ENCODE assay signal across 1 cellular context in genomic region chr16:16021020-16021419, GRCh38.
TF ChIP-seq lines count a peak whose summit lies in the region.

No MANE protein-coding gene starts in this region.

TF ChIP-seq in GM23338, 12 proteins besides CTCF, POLR2A, EP300 and RAD21:
- no peak for TF ChIP-seq POLR2AphosphoS5 (IDR thresholded peaks at IDR 0.05; ENCODE audit: low read depth)
- TF ChIP-seq, protein P1, sequence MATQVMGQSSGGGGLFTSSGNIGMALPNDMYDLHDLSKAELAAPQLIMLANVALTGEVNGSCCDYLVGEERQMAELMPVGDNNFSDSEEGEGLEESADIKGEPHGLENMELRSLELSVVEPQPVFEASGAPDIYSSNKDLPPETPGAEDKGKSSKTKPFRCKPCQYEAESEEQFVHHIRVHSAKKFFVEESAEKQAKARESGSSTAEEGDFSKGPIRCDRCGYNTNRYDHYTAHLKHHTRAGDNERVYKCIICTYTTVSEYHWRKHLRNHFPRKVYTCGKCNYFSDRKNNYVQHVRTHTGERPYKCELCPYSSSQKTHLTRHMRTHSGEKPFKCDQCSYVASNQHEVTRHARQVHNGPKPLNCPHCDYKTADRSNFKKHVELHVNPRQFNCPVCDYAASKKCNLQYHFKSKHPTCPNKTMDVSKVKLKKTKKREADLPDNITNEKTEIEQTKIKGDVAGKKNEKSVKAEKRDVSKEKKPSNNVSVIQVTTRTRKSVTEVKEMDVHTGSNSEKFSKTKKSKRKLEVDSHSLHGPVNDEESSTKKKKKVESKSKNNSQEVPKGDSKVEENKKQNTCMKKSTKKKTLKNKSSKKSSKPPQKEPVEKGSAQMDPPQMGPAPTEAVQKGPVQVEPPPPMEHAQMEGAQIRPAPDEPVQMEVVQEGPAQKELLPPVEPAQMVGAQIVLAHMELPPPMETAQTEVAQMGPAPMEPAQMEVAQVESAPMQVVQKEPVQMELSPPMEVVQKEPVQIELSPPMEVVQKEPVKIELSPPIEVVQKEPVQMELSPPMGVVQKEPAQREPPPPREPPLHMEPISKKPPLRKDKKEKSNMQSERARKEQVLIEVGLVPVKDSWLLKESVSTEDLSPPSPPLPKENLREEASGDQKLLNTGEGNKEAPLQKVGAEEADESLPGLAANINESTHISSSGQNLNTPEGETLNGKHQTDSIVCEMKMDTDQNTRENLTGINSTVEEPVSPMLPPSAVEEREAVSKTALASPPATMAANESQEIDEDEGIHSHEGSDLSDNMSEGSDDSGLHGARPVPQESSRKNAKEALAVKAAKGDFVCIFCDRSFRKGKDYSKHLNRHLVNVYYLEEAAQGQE (IDR thresholded peaks at IDR 0.05; ENCODE audit: unreplicated experiment), result no peak
- TF ChIP-seq STAT1 (IDR thresholded peaks at IDR 0.05; ENCODE audit: unreplicated experiment), result no peak
- no peak for TF ChIP-seq ZNF462 (CRISPR knock-in tag; IDR thresholded peaks at IDR 0.05)
- TF ChIP-seq EZH2phosphoT487 (IDR thresholded peaks at IDR 0.05; ENCODE audit: unreplicated experiment), result no peak
- no peak for TF ChIP-seq NANOG (IDR thresholded peaks at IDR 0.05; ENCODE audit: borderline replicate concordance)
- no peak for TF ChIP-seq JUNB (IDR thresholded peaks at IDR 0.05; ENCODE audit: unreplicated experiment)
- no peak for TF ChIP-seq ZNF114 (CRISPR knock-in tag; IDR thresholded peaks at IDR 0.05)
- no peak for TF ChIP-seq EZH2 (IDR thresholded peaks at IDR 0.05; ENCODE audit: low read depth, unreplicated experiment)
- TF ChIP-seq ETS1 (IDR thresholded peaks at IDR 0.05), result no peak
- TF ChIP-seq ZNF331 (CRISPR knock-in tag; IDR thresholded peaks at IDR 0.05; ENCODE audit: low read depth), result no peak
- TF ChIP-seq CREB1 (CRISPR knock-in tag; IDR thresholded peaks at IDR 0.05; ENCODE audit: low read depth), result no peak
